27 cellular contexts compared by ENCODE assay signal in the genomic region with DNA sequence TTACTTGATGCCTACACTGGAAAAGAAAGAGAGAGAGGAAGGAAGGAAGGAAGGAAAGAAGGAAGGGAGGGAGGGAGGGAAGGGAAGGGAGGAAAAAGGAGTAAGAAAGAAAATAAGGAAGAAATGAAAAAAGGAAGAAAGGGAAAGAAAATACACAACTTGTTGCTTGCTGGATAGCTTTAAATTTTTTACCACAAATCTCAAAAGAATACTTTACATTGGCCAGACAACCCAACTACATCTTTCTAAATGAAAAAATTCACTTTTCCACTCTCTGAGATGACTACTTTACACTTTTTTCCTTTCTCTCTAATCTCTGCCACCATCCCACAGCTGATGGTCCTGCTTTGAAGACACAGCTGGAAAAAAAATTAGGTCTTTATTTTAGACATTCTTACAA.
"Had no signal": no experiment of that assay in that cellular context is flagged by ENCODE, and none has a peak within 500 bp of the region (broad histone marks: within the 10 kb centered on the region; RNA-seq: fewer than 3 reads in every experiment).

No MANE protein-coding gene starts in this region.

- H3K9me3 ChIP-seq: stomach, suprapubic skin, testis, thoracic aorta, thyroid gland, tibial artery, tibial nerve, transverse colon, upper lobe of left lung, upper lobe of right lung, uterus, vagina had no signal

- H3K36me3 ChIP-seq: stomach, suprapubic skin, thoracic aorta, thyroid gland, tibial artery, tibial nerve, transverse colon, upper lobe of left lung, upper lobe of right lung, uterus, vagina had no signal

- DNase-seq: stimulated activated CD4-positive, alpha-beta T cell treated with anti-CD3 and anti-CD28 coated beads, Interleukin-2, amount 100 ng/mL, for 48 hours; stimulated activated CD4-positive, alpha-beta T cell treated with anti-CD3 and anti-CD28 coated beads, Interleukin-4, amount 100 ng/mL, for 1 hour; stimulated activated CD4-positive, alpha-beta T cell treated with anti-CD3 and anti-CD28 coated beads, Interleukin-4, amount 100 ng/mL, for 24 hours; stimulated activated CD4-positive, alpha-beta T cell treated with anti-CD3 and anti-CD28 coated beads, Interleukin-4, amount 100 ng/mL, for 4 hours; stimulated activated CD8-positive, alpha-beta memory T cell treated with anti-CD3 and anti-CD28 coated beads, Interleukin-4, amount 100 ng/mL, for 48 hours; stimulated activated naive B cell treated with anti-CD40 and anti-IgM and Interleukin-4, amounts not matched to agents 10 μg/mL and 1 μg/mL and 100 μg/mL, for 72 hours; stimulated activated naive CD4-positive, alpha-beta T cell; stimulated activated naive CD4-positive, alpha-beta T cell treated with Interleukin-2 at 50 U/mL for 16 hours; stimulated activated naive CD8-positive, alpha-beta T cell treated with anti-CD3 and anti-CD28 coated beads, Interleukin-15, amount 100 ng/mL, for 72 hours; stimulated activated naive CD8-positive, alpha-beta T cell treated with anti-CD3 and anti-CD28 coated beads, Interleukin-15, Interleukin-2, amounts not matched to agents 100 U/mL and 50 U/mL, for 24 hours; stomach; substantia nigra; testis; thyroid gland; tibial artery; transverse colon; trophoblast cell; upper lobe of left lung; upper lobe of right lung; uterus had no signal

- FAIRE-seq: urothelium cell line had no signal

- H3K27me3 ChIP-seq: stomach, suprapubic skin, testis, thyroid gland, tibial artery, tibial nerve, transverse colon, upper lobe of left lung, upper lobe of right lung, uterus, vagina had no signal

- H3K4me3 ChIP-seq: stomach, suprapubic skin, testis, thoracic aorta, thyroid gland, tibial artery, tibial nerve, transverse colon, upper lobe of left lung, upper lobe of right lung, uterus, vagina had no signal

- ATAC-seq: stimulated activated effector memory CD8-positive, alpha-beta T cell treated with anti-CD3 and anti-CD28 coated beads, Interleukin-12 subunit alpha, Interleukin-12 subunit beta, amount 100 ng/mL, for 72 hours; stimulated activated memory B cell treated with anti-CD40 and anti-IgM and Interleukin-4, amounts not matched to agents 10 μg/mL and 1 μg/mL and 100 μg/mL, for 72 hours; stimulated activated naive B cell treated with anti-CD40 and anti-IgM and Interleukin-4, amounts not matched to agents 10 μg/mL and 1 μg/mL and 100 μg/mL, for 72 hours; stimulated activated naive CD8-positive, alpha-beta T cell treated with anti-CD3 and anti-CD28 coated beads, Interleukin-15, amount 100 ng/mL, for 72 hours; stimulated activated naive CD8-positive, alpha-beta T cell treated with anti-CD3 and anti-CD28 coated beads, Interleukin-15, Interleukin-2, amounts not matched to agents 100 U/mL and 50 U/mL, for 24 hours; upper lobe of right lung had no signal

- H3K4me1 ChIP-seq: stomach, suprapubic skin, testis, thyroid gland, tibial artery, tibial nerve, transverse colon, upper lobe of left lung, upper lobe of right lung, uterus, vagina had no signal

- H3K27ac ChIP-seq: stomach, suprapubic skin, testis, thoracic aorta, thyroid gland, tibial artery, tibial nerve, transverse colon, upper lobe of left lung, upper lobe of right lung, uterus, vagina had no signal
